ENCODE assay signal across 8 cellular contexts in the genomic region with DNA sequence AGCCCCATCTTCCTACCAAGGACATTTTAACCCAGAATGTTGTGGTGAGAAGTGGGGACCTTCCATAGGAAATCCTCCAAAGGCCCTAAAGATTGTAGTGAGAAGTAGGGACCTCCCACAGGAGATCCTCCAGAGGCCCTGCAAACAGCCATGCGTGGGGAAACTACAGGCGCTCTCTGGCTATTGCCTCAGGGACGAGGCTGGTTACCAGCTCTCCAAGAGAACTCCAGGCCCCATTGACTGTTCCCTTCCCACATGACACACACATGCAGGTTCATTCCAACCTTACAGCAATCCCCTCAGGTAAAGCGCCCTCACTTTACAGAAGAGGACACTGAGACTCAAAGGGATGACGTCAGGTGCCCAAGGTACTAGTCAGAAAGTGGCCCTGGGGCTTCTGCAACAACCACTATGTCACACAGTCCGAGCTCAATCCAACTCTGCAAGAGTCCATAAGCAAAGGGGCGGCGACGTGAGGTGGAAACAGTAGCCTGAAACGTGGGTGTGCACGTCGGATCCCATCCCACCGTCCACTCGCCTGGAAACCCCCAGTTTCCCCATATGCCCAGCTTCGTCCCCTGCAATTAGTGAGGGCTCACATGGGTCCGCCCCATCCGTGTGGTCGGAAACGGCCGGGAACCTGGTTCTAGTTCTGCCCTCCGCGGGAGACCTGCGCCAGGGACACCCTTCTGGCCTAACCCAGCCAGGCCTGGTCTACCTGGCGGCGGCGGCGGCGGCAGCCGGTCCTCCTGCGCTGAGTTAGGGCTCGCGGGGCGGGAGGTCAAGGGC. TPM values are rescaled to one million over a fixed set of nuclear protein-coding genes. Genes with fewer than 3 reads are reported as not detected.
DNase-seq lines count a peak whose midpoint lies in the region; ATAC-seq, FAIRE-seq and TF ChIP-seq lines count a peak whose summit lies in the region.
"Not testable (repeated sequence)": the region's sequence is repeated elsewhere in the genome, so short reads cannot be mapped to it uniquely, and the experiment has no call there.

No MANE protein-coding gene starts in this region.

- H3K27me3 Mint-ChIP-seq in activated CD4-positive, alpha-beta memory T cell treated with anti-CD3 and anti-CD28 coated beads for 36 hours, result not testable (repeated sequence)

- FAIRE-seq in kidney (lab: Jason Lieb, UNC), result not testable (repeated sequence)

- not testable (repeated sequence) for H3K36me3 Mint-ChIP-seq in activated CD4-positive, alpha-beta memory T cell treated with anti-CD3 and anti-CD28 coated beads for 36 hours

- H3K4me3 ChIP-seq in A673 (ENCODE audit: low read depth, low read length, poor library complexity, severe bottlenecking) (peak overlapping the region; percentile 32), HUES64 (ENCODE audit: low read length) (peak overlapping the region; percentile 50), choroid plexus epithelial cell (ENCODE audit: low read depth, low read length) (peak overlapping the region; percentile 47)
- not testable (repeated sequence) for H3K4me3 ChIP-seq in kidney (ENCODE audit: low read length in 2 of 2); trophoblast cell (ENCODE audit: low read depth, low read length)

- H2AK5ac ChIP-seq in trophoblast cell (ENCODE audit: low read length), result not testable (repeated sequence)

- H2BK12ac ChIP-seq in trophoblast cell (ENCODE audit: low read length), result not testable (repeated sequence)

- H3K4me2 ChIP-seq in trophoblast cell (ENCODE audit: low read length), result peak overlapping the region; percentile 36

- CTCF ChIA-PET in A673 (lab: Charles Lee); activated CD4-positive, alpha-beta memory T cell treated with anti-CD3 and anti-CD28 coated beads for 36 hours (lab: Charles Lee): not testable (repeated sequence)

- TF ChIP-seq CTCF in A673 (conservative IDR thresholded peaks at IDR 0.05; ENCODE audit: low read depth, low read length); choroid plexus epithelial cell (conservative IDR thresholded peaks at IDR 0.05; ENCODE audit: low read depth, low read length); kidney (IDR thresholded peaks at IDR 0.05; ENCODE audit: borderline replicate concordance, extremely low read depth, insufficient read depth): not testable (repeated sequence)

- H3K4me3 Mint-ChIP-seq in activated CD4-positive, alpha-beta memory T cell treated with anti-CD3 and anti-CD28 coated beads for 36 hours, result peak overlapping the region; percentile 56

- H3K18ac ChIP-seq in trophoblast cell (ENCODE audit: low read length), result not testable (repeated sequence)

- not testable (repeated sequence) for H3K79me1 ChIP-seq in trophoblast cell (ENCODE audit: low read length)

- peaks cover 10% of the 10 kb centered on the region for H3K4me1 Mint-ChIP-seq in activated CD4-positive, alpha-beta memory T cell treated with anti-CD3 and anti-CD28 coated beads for 36 hours (ENCODE audit: low read depth)

- not testable (repeated sequence) for H3K9me3 Mint-ChIP-seq in activated CD4-positive, alpha-beta memory T cell treated with anti-CD3 and anti-CD28 coated beads for 36 hours

- not testable (repeated sequence) for H3K9me3 ChIP-seq in A673 (ENCODE audit: low read depth, low read length, poor library complexity, severe bottlenecking); HUES64 (ENCODE audit: insufficient read depth, low read depth, low read length); kidney (ENCODE audit: control insufficient read depth in 1 of 2, low read length in 2 of 2); trophoblast cell (ENCODE audit: insufficient read depth, low read depth, low read length)

- H3K9ac ChIP-seq in HUES64 (ENCODE audit: low read depth, low read length); kidney (ENCODE audit: low read length in 2 of 2); trophoblast cell (ENCODE audit: low read length): not testable (repeated sequence)

- POLR2A ChIA-PET in A673 (lab: Charles Lee; ENCODE audit: low non-redundant PET); activated CD4-positive, alpha-beta memory T cell treated with anti-CD3 and anti-CD28 coated beads for 36 hours (lab: Charles Lee): not testable (repeated sequence)

- H3K23ac ChIP-seq in trophoblast cell (ENCODE audit: low read length), result not testable (repeated sequence)

- H2BK5ac ChIP-seq in trophoblast cell (ENCODE audit: low read depth, low read length, poor library complexity), result not testable (repeated sequence)

- H3K27ac ChIP-seq in A673 (ENCODE audit: low read depth, low read length, poor library complexity, severe bottlenecking); HUES64 (ENCODE audit: low read depth, low read length); kidney (ENCODE audit: low read depth in 2 of 2, low read length in 2 of 2); trophoblast cell (ENCODE audit: low read depth, low read length): not testable (repeated sequence)

- intact Hi-C loops in A673 (cut with micrococcal nuclease; ENCODE audit: unreplicated experiment); activated CD4-positive, alpha-beta memory T cell treated with anti-CD3 and anti-CD28 coated beads for 36 hours (cut with micrococcal nuclease); kidney (cut with DNase I): not testable (repeated sequence)

- ATAC-seq in GM18907 (IDR thresholded peaks at IDR 0.05; ENCODE audit: unreplicated experiment), result peak; percentile 16
- ATAC-seq in HG02759 (IDR thresholded peaks at IDR 0.05; ENCODE audit: unreplicated experiment), result peak; percentile 44

- H4K91ac ChIP-seq in trophoblast cell (ENCODE audit: low read depth, low read length), result not testable (repeated sequence)

- not testable (repeated sequence) for H2AFZ ChIP-seq in trophoblast cell (ENCODE audit: insufficient read depth, low read length, poor library complexity)

- H3K4ac ChIP-seq in trophoblast cell (ENCODE audit: low read depth, low read length), result not testable (repeated sequence)

- H3K14ac ChIP-seq in trophoblast cell (ENCODE audit: low read length), result not testable (repeated sequence)

- not testable (repeated sequence) for H3K36me3 ChIP-seq in A673 (ENCODE audit: insufficient read depth, low read length, poor library complexity, severe bottlenecking); HUES64 (ENCODE audit: insufficient read depth, low read length); kidney (ENCODE audit: control insufficient read depth in 1 of 2, insufficient read depth in 2 of 2, low read length in 2 of 2); trophoblast cell (ENCODE audit: control insufficient read depth in 1 of 2, insufficient read depth in 2 of 2, low read length in 2 of 2)

- not testable (repeated sequence) for H2BK120ac ChIP-seq in trophoblast cell (ENCODE audit: insufficient read depth, low read length, poor library complexity)

- H4K8ac ChIP-seq in trophoblast cell (ENCODE audit: low read depth, low read length), result not testable (repeated sequence)

- not testable (repeated sequence) for H3K27me3 ChIP-seq in A673 (replicated peaks; ENCODE audit: insufficient read depth, low read depth, low read length, poor library complexity); HUES64 (ENCODE audit: insufficient read depth, low read length); trophoblast cell (ENCODE audit: insufficient read depth, low read length)

- 60% methylated on average over 3 of the region's 33 CpGs for WGBS in HUES64
- WGBS in trophoblast cell (ENCODE audit: extremely low coverage, insufficient coverage, insufficient read length), result no CpG with 5 or more reads among the region's 33 CpGs

- not testable (repeated sequence) for H4K12ac ChIP-seq in trophoblast cell (ENCODE audit: low read depth, low read length)

- H3K4me1 ChIP-seq in A673 (ENCODE audit: insufficient read depth, low read length, poor library complexity, severe bottlenecking); HUES64 (ENCODE audit: insufficient read depth, low read length); kidney (ENCODE audit: control insufficient read depth in 1 of 2, insufficient read depth in 1 of 2, low read depth in 1 of 2, low read length in 2 of 2); trophoblast cell (ENCODE audit: control insufficient read depth in 1 of 2, insufficient read depth in 2 of 2, low read length in 2 of 2): not testable (repeated sequence)

- not testable (repeated sequence) for BruUV-seq in A673 (replicated peaks; lab: Mats Ljungman, UMichigan)

- not testable (repeated sequence) for H3K27ac Mint-ChIP-seq in activated CD4-positive, alpha-beta memory T cell treated with anti-CD3 and anti-CD28 coated beads for 36 hours

- not testable (repeated sequence) for DNase-seq in A673 (ENCODE audit: low spot score); activated CD4-positive, alpha-beta memory T cell treated with anti-CD3 and anti-CD28 coated beads for 36 hours; choroid plexus epithelial cell (ENCODE audit: low read depth)
- peak; percentile 15 for DNase-seq in kidney
- peak; percentile 81 to 86 for DNase-seq in trophoblast cell

- H3K79me2 ChIP-seq in trophoblast cell (ENCODE audit: control insufficient read depth, insufficient read depth, low read length, poor library complexity), result not testable (repeated sequence)

RNA-seq across cellular contexts. Expression of a gene that starts 0.5 kb away (rescaled TPM):
- total RNA-seq in A673 (2021) (6.3 and 9.0 TPM in 2 replicates), kidney (8.8 TPM)
- polyA plus RNA-seq in HUES64 (2013, experiment 1 of 2), result 18.2 TPM
- polyA plus RNA-seq in HUES64 (2013, experiment 2 of 2), result 22.0 TPM
- 10 to 100 TPM; 30.2 to 32.5 TPM for total RNA-seq in activated CD4-positive, alpha-beta memory T cell treated with anti-CD3 and anti-CD28 coated beads for 36 hours
- polyA plus RNA-seq in kidney (ENCODE audit: insufficient read depth, low read depth, low replicate concordance), result 34.5 TPM
- 7.3 and 7.7 TPM in 2 replicates for polyA plus RNA-seq in trophoblast cell (2013)

RNA-seq across cellular contexts. Expression of a gene that starts 18.8 kb away (rescaled TPM):
- 19.6 and 23.8 TPM in 2 replicates for total RNA-seq in A673 (2021)
- 2.1 TPM for polyA plus RNA-seq in HUES64 (2013, experiment 1 of 2)
- polyA plus RNA-seq in HUES64 (2013, experiment 2 of 2), result 6.7 TPM
- 10 to 100 TPM; 22.3 to 25.0 TPM for total RNA-seq in activated CD4-positive, alpha-beta memory T cell treated with anti-CD3 and anti-CD28 coated beads for 36 hours
- total RNA-seq in kidney, result 31.0 TPM
- polyA plus RNA-seq in kidney (ENCODE audit: insufficient read depth, low read depth, low replicate concordance), result 1.5 TPM
- 3.4 and 3.5 TPM in 2 replicates for polyA plus RNA-seq in trophoblast cell (2013)
